1 cellular context compared by ENCODE assay signal in the genomic region with DNA sequence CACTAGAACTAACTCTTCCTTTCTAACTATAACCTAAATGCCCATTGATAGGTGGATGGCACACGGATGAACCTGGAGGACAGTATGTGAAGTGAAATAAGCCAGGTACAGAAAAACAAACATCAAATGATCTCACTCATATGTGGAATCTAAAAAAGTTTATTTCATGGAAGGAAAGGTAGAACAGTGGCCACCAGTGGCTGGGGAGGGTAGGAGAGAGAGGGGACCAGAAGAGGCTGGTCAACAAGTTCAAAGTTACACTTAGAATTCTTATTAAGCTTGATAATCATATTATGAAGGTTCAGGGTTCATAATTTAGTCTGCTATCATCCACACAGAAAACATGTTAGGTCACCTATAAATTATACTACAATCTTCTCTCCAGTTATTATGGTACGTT.
TF ChIP-seq lines count a peak whose summit lies in the region.

No MANE protein-coding gene starts in this region.

TF ChIP-seq in GM23338, 12 proteins besides CTCF, POLR2A, EP300 and RAD21 (continued from another document):
- TF ChIP-seq, protein P1, sequence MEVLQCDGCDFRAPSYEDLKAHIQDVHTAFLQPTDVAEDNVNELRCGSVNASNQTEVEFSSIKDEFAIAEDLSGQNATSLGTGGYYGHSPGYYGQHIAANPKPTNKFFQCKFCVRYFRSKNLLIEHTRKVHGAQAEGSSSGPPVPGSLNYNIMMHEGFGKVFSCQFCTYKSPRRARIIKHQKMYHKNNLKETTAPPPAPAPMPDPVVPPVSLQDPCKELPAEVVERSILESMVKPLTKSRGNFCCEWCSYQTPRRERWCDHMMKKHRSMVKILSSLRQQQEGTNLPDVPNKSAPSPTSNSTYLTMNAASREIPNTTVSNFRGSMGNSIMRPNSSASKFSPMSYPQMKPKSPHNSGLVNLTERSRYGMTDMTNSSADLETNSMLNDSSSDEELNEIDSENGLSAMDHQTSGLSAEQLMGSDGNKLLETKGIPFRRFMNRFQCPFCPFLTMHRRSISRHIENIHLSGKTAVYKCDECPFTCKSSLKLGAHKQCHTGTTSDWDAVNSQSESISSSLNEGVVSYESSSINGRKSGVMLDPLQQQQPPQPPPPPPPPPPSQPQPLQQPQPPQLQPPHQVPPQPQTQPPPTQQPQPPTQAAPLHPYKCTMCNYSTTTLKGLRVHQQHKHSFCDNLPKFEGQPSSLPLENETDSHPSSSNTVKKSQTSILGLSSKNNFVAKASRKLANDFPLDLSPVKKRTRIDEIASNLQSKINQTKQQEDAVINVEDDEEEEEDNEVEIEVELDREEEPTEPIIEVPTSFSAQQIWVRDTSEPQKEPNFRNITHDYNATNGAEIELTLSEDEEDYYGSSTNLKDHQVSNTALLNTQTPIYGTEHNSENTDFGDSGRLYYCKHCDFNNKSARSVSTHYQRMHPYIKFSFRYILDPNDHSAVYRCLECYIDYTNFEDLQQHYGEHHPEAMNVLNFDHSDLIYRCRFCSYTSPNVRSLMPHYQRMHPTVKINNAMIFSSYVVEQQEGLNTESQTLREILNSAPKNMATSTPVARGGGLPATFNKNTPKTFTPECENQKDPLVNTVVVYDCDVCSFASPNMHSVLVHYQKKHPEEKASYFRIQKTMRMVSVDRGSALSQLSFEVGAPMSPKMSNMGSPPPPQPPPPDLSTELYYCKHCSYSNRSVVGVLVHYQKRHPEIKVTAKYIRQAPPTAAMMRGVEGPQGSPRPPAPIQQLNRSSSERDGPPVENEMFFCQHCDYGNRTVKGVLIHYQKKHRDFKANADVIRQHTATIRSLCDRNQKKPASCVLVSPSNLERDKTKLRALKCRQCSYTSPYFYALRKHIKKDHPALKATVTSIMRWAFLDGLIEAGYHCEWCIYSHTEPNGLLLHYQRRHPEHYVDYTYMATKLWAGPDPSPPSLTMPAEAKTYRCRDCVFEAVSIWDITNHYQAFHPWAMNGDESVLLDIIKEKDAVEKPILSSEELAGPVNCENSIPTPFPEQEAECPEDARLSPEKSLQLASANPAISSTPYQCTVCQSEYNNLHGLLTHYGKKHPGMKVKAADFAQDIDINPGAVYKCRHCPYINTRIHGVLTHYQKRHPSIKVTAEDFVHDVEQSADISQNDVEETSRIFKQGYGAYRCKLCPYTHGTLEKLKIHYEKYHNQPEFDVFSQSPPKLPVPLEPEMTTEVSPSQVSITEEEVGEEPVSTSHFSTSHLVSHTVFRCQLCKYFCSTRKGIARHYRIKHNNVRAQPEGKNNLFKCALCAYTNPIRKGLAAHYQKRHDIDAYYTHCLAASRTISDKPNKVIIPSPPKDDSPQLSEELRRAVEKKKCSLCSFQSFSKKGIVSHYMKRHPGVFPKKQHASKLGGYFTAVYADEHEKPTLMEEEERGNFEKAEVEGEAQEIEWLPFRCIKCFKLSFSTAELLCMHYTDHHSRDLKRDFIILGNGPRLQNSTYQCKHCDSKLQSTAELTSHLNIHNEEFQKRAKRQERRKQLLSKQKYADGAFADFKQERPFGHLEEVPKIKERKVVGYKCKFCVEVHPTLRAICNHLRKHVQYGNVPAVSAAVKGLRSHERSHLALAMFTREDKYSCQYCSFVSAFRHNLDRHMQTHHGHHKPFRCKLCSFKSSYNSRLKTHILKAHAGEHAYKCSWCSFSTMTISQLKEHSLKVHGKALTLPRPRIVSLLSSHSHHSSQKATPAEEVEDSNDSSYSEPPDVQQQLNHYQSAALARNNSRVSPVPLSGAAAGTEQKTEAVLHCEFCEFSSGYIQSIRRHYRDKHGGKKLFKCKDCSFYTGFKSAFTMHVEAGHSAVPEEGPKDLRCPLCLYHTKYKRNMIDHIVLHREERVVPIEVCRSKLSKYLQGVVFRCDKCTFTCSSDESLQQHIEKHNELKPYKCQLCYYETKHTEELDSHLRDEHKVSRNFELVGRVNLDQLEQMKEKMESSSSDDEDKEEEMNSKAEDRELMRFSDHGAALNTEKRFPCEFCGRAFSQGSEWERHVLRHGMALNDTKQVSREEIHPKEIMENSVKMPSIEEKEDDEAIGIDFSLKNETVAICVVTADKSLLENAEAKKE (CRISPR knock-in tag; IDR thresholded peaks at IDR 0.05): no peak
- TF ChIP-seq EZH2phosphoT487 (IDR thresholded peaks at IDR 0.05; ENCODE audit: unreplicated experiment): no peak
- no peak for TF ChIP-seq STAT1 (IDR thresholded peaks at IDR 0.05; ENCODE audit: unreplicated experiment)
- TF ChIP-seq ZNF331 (CRISPR knock-in tag; IDR thresholded peaks at IDR 0.05; ENCODE audit: low read depth): no peak
- TF ChIP-seq CREB1 (CRISPR knock-in tag; IDR thresholded peaks at IDR 0.05; ENCODE audit: low read depth): no peak
- no peak for TF ChIP-seq ZNF114 (CRISPR knock-in tag; IDR thresholded peaks at IDR 0.05)
- TF ChIP-seq POLR2AphosphoS5 (IDR thresholded peaks at IDR 0.05; ENCODE audit: low read depth): no peak
- TF ChIP-seq REST (IDR thresholded peaks at IDR 0.05; ENCODE audit: unreplicated experiment): no peak
- TF ChIP-seq ETS1 (IDR thresholded peaks at IDR 0.05): no peak
- no peak for TF ChIP-seq JUNB (IDR thresholded peaks at IDR 0.05; ENCODE audit: unreplicated experiment)
